ENCODE assay signal across 20 cellular contexts in the genomic region with DNA sequence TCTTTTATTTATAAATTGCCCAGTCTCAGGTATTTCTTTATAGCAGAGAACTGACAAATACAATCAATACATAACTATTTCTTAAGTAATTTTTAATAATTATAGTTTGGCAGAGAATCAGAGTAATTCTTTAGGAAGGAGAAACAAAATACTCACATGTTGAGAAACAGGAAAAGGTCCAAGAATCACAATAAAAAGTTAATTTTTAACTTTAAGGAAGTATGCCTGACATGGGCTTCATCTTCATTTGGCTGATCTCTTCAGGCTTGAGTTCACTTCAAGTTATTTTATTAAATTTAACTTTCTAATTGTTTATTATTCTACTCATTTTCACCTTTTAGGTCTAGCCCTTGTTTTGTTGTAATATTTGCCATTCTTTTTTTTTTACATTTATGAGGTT. TPM values are rescaled to one million over a fixed set of nuclear protein-coding genes. Genes with fewer than 3 reads are reported as not detected.
DNase-seq lines count a peak whose midpoint lies in the region; ATAC-seq, FAIRE-seq and TF ChIP-seq lines count a peak whose summit lies in the region.
"Had no signal": no experiment of that assay in that cellular context is flagged by ENCODE, and none has a peak within 500 bp of the region (broad histone marks: within the 10 kb centered on the region; RNA-seq: fewer than 3 reads in every experiment).

No MANE protein-coding gene starts in this region.

- peaks cover 3% of the 10 kb centered on the region for H3K27me3 ChIP-seq in CD4-positive, alpha-beta T cell (ENCODE audit: control insufficient read depth, insufficient read depth, low read length)

- POLR2A ChIA-PET in CD4-positive, alpha-beta T cell (lab: Charles Lee) = no interaction called here

- no peak overlapping the region for H3K27ac ChIP-seq in CD4-positive, alpha-beta T cell (ENCODE audit: low read depth, low read length)
- H3K27ac ChIP-seq: A549 had no signal

- H3K27me3 Mint-ChIP-seq in CD4-positive, alpha-beta T cell = no peaks in the 10 kb centered on the region

- no peak overlapping the region for H3K4me3 Mint-ChIP-seq in CD4-positive, alpha-beta T cell
- H3K4me3 Mint-ChIP-seq: CD8-positive, alpha-beta T cell; GM23338; H9 had no signal

- no peak for TF ChIP-seq CTCF in CD4-positive, alpha-beta T cell (IDR thresholded peaks at IDR 0.05)

- DNase-seq in Caki2 (ENCODE audit: low read depth) = peak; percentile 58
- DNase-seq in kidney tubule cell (ENCODE audit: low spot score) = peak; percentile 63
- no peak for DNase-seq in CD4-positive, alpha-beta T cell
- DNase-seq: 8988T; ACHN; C1 segment of cervical spinal cord; Caco-2; CD8-positive, alpha-beta T cell; DMS 273 treated with DMSO at 0.1 percent for 48 hours; DND-41; H9 had no signal

- no peaks in the 10 kb centered on the region for H3K9me3 Mint-ChIP-seq in CD4-positive, alpha-beta T cell

- H3K27ac Mint-ChIP-seq in CD4-positive, alpha-beta T cell = no peak overlapping the region
- H3K27ac Mint-ChIP-seq: CD8-positive, alpha-beta T cell; GM23338; H9 had no signal

- H3K4me1 Mint-ChIP-seq in CD4-positive, alpha-beta T cell (ENCODE audit: low read depth) = no peaks in the 10 kb centered on the region
- H3K4me1 Mint-ChIP-seq: GM23338, H9 had no signal

- no peak for ATAC-seq in HG03378 (IDR thresholded peaks at IDR 0.05; ENCODE audit: unreplicated experiment)
- ATAC-seq in GM18873 (IDR thresholded peaks at IDR 0.05; ENCODE audit: low FRiP score, unreplicated experiment) = no peak
- ATAC-seq in CD4-positive, alpha-beta T cell (ENCODE audit: poor library complexity) = no peak
- ATAC-seq: A549; CD8-positive, alpha-beta T cell; GM23338; HCT116 had no signal

- H3K36me3 Mint-ChIP-seq in CD4-positive, alpha-beta T cell (ENCODE audit: low read depth) = no peaks in the 10 kb centered on the region
- H3K36me3 Mint-ChIP-seq: CD8-positive, alpha-beta T cell had no signal

- peak; percentile 78 for FAIRE-seq in endometrium (lab: Jason Lieb, UNC)
- FAIRE-seq: A549, D721Med, G401.6, GM12892 had no signal

- intact Hi-C loops in CD4-positive, alpha-beta T cell (cut with DNase I, micrococcal nuclease) = no loop called here

- no peaks in the 10 kb centered on the region for H3K9me3 ChIP-seq in CD4-positive, alpha-beta T cell (ENCODE audit: control insufficient read depth, low read length)
- H3K9me3 ChIP-seq: A549, Caco-2 had no signal

- in situ Hi-C loops in Caki2 (cut with HindIII; ENCODE audit: low pct_unique_long_range_greater_than_20kb, low sequenced_read_pairs) = no loop called here

- CTCF ChIA-PET in CD4-positive, alpha-beta T cell (lab: Charles Lee) = no interaction called here

RNA-seq across cellular contexts. Expression of gene RNF150, which starts 36.1 kb away (rescaled TPM):
- 0.75 and 1.4 TPM in 2 replicates for total RNA-seq in Caki2 (2014; rRNA removed; shearing (Covaris generic); ENCODE audit: low replicate concordance)
- not detected for total RNA-seq in CD4-positive, alpha-beta T cell
- total RNA-seq: CD8-positive, alpha-beta T cell had no signal

RNA-seq across cellular contexts. Expression of gene ZNF330, which starts 51.3 kb away (rescaled TPM):
- 15.4 and 29.1 TPM in 2 replicates for total RNA-seq in Caki2 (2014; rRNA removed; shearing (Covaris generic); ENCODE audit: low replicate concordance)
- 10 to 100 TPM; 41.1 to 43.8 TPM for total RNA-seq in CD4-positive, alpha-beta T cell

Comparison
In these comparisons a context has a peak if more than half of its experiments do, and no peak if none do; other contexts are left out.
1. DNase-seq: peak in Caki2 (single experiment) and kidney tubule cell (single experiment); none in CD4-positive, alpha-beta T cell (0 of 10).